17 cellular contexts compared by ENCODE assay signal in genomic region chr3:123088360-123088759, GRCh38. TPM values are rescaled to one million over a fixed set of nuclear protein-coding genes. Genes with fewer than 3 reads are reported as not detected.
DNase-seq lines count a peak whose midpoint lies in the region; ATAC-seq, FAIRE-seq and TF ChIP-seq lines count a peak whose summit lies in the region.
"Had no signal": no experiment of that assay in that cellular context is flagged by ENCODE, and none has a peak within 500 bp of the region (broad histone marks: within the 10 kb centered on the region; RNA-seq: fewer than 3 reads in every experiment).

No MANE protein-coding gene starts in this region.

- no peak for TF ChIP-seq CTCF in WERI-Rb-1 (IDR thresholded peaks at IDR 0.05; ENCODE audit: low read depth, low read length)

- H3K27me3 ChIP-seq in WERI-Rb-1 (ENCODE audit: insufficient read depth, low read depth, severe bottlenecking) = no peaks in the 10 kb centered on the region

- peak; percentile 33 to 53 for DNase-seq in NCI-H187 (lab: John Stamatoyannopoulos, UW)
- peak; percentile 95 for DNase-seq in NCI-H2171 treated with DMSO at 0.1 percent for 48 hours (lab: John Stamatoyannopoulos, UW)
- DNase-seq in WERI-Rb-1 = no peak
- peak; percentile 2 for DNase-seq in mesenteric fat pad (ENCODE audit: low spot score)
- no peak for DNase-seq in activated CD8-positive, alpha-beta memory T cell treated with anti-CD3 and anti-CD28 coated beads, Interleukin-2, amount 50 U/mL, for 48 hours
- DNase-seq in RCC 7860 (ENCODE audit: low spot score) = no peak
- DNase-seq: ACHN, AML-193, DMS153, Karpas-422, NCI-H1105 treated with DMSO at 0.1 percent for 48 hours, NCI-H1694 treated with DMSO at 0.1 percent for 48 hours, NCI-H226 had no signal

- H3K27ac ChIP-seq in WERI-Rb-1 = peak overlapping the region; percentile 87; the same call in 1 of the 2 replicates

- FAIRE-seq in RCC 7860 (lab: Jason Lieb, UNC) = no peak
- FAIRE-seq: GM12892 had no signal

- H3K4me3 ChIP-seq in WERI-Rb-1 (ENCODE audit: low read depth, low read length) = no peak overlapping the region

- ATAC-seq in GM18868 (IDR thresholded peaks at IDR 0.05; ENCODE audit: unreplicated experiment) = no peak
- ATAC-seq: Panc1, Right ventricle myocardium inferior had no signal

- H3K9me3 ChIP-seq in WERI-Rb-1 (ENCODE audit: severe bottlenecking) = no peaks in the 10 kb centered on the region

- peaks cover 41% of the 10 kb centered on the region for H3K36me3 ChIP-seq in WERI-Rb-1

RNA-seq across cellular contexts. Expression of gene PDIA5, which starts 21.5 kb away (rescaled TPM):
- 17.4 TPM for total RNA-seq in mesenteric fat pad

Comparison
In these comparisons a context has a peak if more than half of its experiments do, and no peak if none do; other contexts are left out.
1. DNase-seq: peak in NCI-H187 (2 of 2), NCI-H2171 treated with DMSO at 0.1 percent for 48 hours (single experiment) and mesenteric fat pad (single experiment); none in WERI-Rb-1 (single experiment), activated CD8-positive, alpha-beta memory T cell treated with anti-CD3 and anti-CD28 coated beads, Interleukin-2, amount 50 U/mL, for 48 hours (single experiment) and RCC 7860 (single experiment).